18 cellular contexts compared by ENCODE assay signal in genomic region chr17:57628421-57628820, GRCh38.
DNase-seq lines count a peak whose midpoint lies in the region; ATAC-seq and TF ChIP-seq lines count a peak whose summit lies in the region.
"Had no signal": no experiment of that assay in that cellular context is flagged by ENCODE, and none has a peak within 500 bp of the region (broad histone marks: within the 10 kb centered on the region; RNA-seq: fewer than 3 reads in every experiment).

No MANE protein-coding gene starts in this region.

- H3K9me3 Mint-ChIP-seq in CD14-positive monocyte (no peaks in the 10 kb centered on the region), H9 (no peaks in the 10 kb centered on the region), activated B cell treated with CpG ODN at 0.5 μM for 24 hours (no peaks in the 10 kb centered on the region)
- H3K9me3 Mint-ChIP-seq: CD8-positive, alpha-beta memory T cell had no signal

- H3K4me3 ChIP-seq in spleen, result no peak overlapping the region
- H3K4me3 ChIP-seq: GM23248, MG63 had no signal

- WGBS in H9 (ENCODE audit: extremely low coverage, insufficient read length, low lambda C conversion rate), result no CpG with 5 or more reads among the region's 9 CpGs
- WGBS in spleen, 5 donors, result 81 to 99% (median 91%) methylated on average over 9 of the region's 9 CpGs

- H2AFZ ChIP-seq in H9 (ENCODE audit: low read length), result no peak overlapping the region
- H2AFZ ChIP-seq: GM23248 had no signal

- H3K36me3 Mint-ChIP-seq in CD14-positive monocyte (peaks cover 5 to 24% of the 10 kb centered on the region in 2 donors), H9 (ENCODE audit: insufficient read depth in 1 of 3, low read depth in 3 of 3) (peaks cover 9 to 37% (median 25%) of the 10 kb centered on the region in 3 experiments), activated B cell treated with CpG ODN at 0.5 μM for 24 hours (ENCODE audit: low read depth) (peaks cover 23% of the 10 kb centered on the region)

- CTCF ChIA-PET in activated B cell treated with CpG ODN at 0.5 μM for 24 hours (lab: Charles Lee), result no interaction called here

- H4K20me1 ChIP-seq in H9 (ENCODE audit: control insufficient read depth, insufficient read depth, insufficient read length), result no peaks in the 10 kb centered on the region

- H2BK120ac ChIP-seq in H9 (ENCODE audit: low read depth, low read length, poor library complexity, severe bottlenecking), result no peak overlapping the region

- DNase-seq in CD14-positive monocyte (ENCODE audit: low spot score) (no peak), H9 (no peak), activated B cell treated with CpG ODN at 0.5 μM for 24 hours (no peak), spleen (peak; percentile 58), nucleus accumbens (lab: John Stamatoyannopoulos, UW) (no peak), Right ventricle myocardium superior (no peak)
- DNase-seq: ACHN; AML-193; CD8-positive, alpha-beta memory T cell; DMS79 treated with DMSO at 0.1 percent for 48 hours; GDM1; GM23248; MG63; NCI-H1092 treated with DMSO at 0.1 percent for 48 hours; NCI-H2081 treated with DMSO at 0.1 percent for 48 hours; NCI-H524; SHP77 treated with DMSO at 0.1 percent for 48 hours had no signal

- no peak overlapping the region for H2BK15ac ChIP-seq in H9 (ENCODE audit: low read depth, low read length)

- H4K91ac ChIP-seq in H9 (ENCODE audit: insufficient read length, low read depth, low read length), result no peak overlapping the region

- H4K8ac ChIP-seq in H9 (replicated peaks; ENCODE audit: insufficient read length, low read depth, low read length), result no peak overlapping the region

- no peak overlapping the region for H3K18ac ChIP-seq in H9 (ENCODE audit: insufficient read length, low read depth, low read length)

- H3K9me3 ChIP-seq in H9 (ENCODE audit: control insufficient read depth, low read depth, low read length) (no peaks in the 10 kb centered on the region), spleen (no peaks in the 10 kb centered on the region)
- H3K9me3 ChIP-seq: MG63 had no signal

- H3K4me3 Mint-ChIP-seq in CD14-positive monocyte (no peak overlapping the region), H9 (no peak overlapping the region), activated B cell treated with CpG ODN at 0.5 μM for 24 hours (peak overlapping the region; percentile 57)
- H3K4me3 Mint-ChIP-seq: CD8-positive, alpha-beta memory T cell had no signal

- H3K4ac ChIP-seq in H9 (ENCODE audit: low read depth, low read length), result no peak overlapping the region

- no peak overlapping the region for H2BK12ac ChIP-seq in H9 (ENCODE audit: insufficient read length, low read depth, low read length)

- no peak overlapping the region for H2BK5ac ChIP-seq in H9 (ENCODE audit: insufficient read length, low read length)

- H3K4me1 ChIP-seq in H9 (ENCODE audit: insufficient read depth, low read length) (no peaks in the 10 kb centered on the region), spleen (peaks cover 9 to 45% (median 35%) of the 10 kb centered on the region in 6 donors)

- H3K14ac ChIP-seq in H9 (ENCODE audit: insufficient read depth, low read length), result no peak overlapping the region

- H3K27ac ChIP-seq in H9 (ENCODE audit: insufficient read length, low read depth, low read length) (no peak overlapping the region), spleen (peak overlapping the region in 4 of 8 donors; percentile 13 to 45 (median 20))
- H3K27ac ChIP-seq: GM23248 had no signal

- peak overlapping the region in 4 of 7 donors; percentile 53 to 77 (median 68) for H3K27ac Mint-ChIP-seq in CD14-positive monocyte
- H3K27ac Mint-ChIP-seq in H9, result peak overlapping the region in 2 of 3 experiments; percentile 74 to 92; a peak in 3 of 7 replicates
- peak overlapping the region; percentile 83 for H3K27ac Mint-ChIP-seq in activated B cell treated with CpG ODN at 0.5 μM for 24 hours

- TF ChIP-seq CTCF in CD14-positive monocyte (IDR thresholded peaks at IDR 0.05) (no peak), H9 (conservative IDR thresholded peaks at IDR 0.05) (no peak), activated B cell treated with CpG ODN at 0.5 μM for 24 hours (IDR thresholded peaks at IDR 0.05) (no peak), spleen (IDR thresholded peaks at IDR 0.05 in 8 of 11, conservative IDR thresholded peaks at IDR 0.05 in 3 of 11) (no peak)

- TF ChIP-seq POLR2A in spleen (IDR thresholded peaks at IDR 0.05), result no peak

- no peak for ATAC-seq in activated B cell treated with CpG ODN at 0.5 μM for 24 hours (ENCODE audit: low read depth)
- no peak for ATAC-seq in GM19324 (IDR thresholded peaks at IDR 0.05; ENCODE audit: low FRiP score, unreplicated experiment)
- no peak for ATAC-seq in Right ventricle myocardium superior (ENCODE audit: poor library complexity)

- no peaks in the 10 kb centered on the region for H3K79me1 ChIP-seq in H9 (ENCODE audit: insufficient read depth, low read depth, low read length, poor library complexity, severe bottlenecking)

- H3K56ac ChIP-seq in H9 (ENCODE audit: insufficient read length, low read depth, low read length), result no peak overlapping the region

- no peaks in the 10 kb centered on the region for H3K79me2 ChIP-seq in H9 (ENCODE audit: insufficient read depth, low read length)

- no peak overlapping the region for H3T11ph ChIP-seq in H9 (ENCODE audit: low read length)

- H2AK5ac ChIP-seq in H9 (ENCODE audit: insufficient read length, low read length), result no peak overlapping the region

- H3K27me3 ChIP-seq in H9 (ENCODE audit: insufficient read depth, low read length) (no peaks in the 10 kb centered on the region), spleen (replicated peaks in 1 of 7) (no peaks in the 10 kb centered on the region)
- H3K27me3 ChIP-seq: MG63 had no signal

- H3K23ac ChIP-seq in H9 (ENCODE audit: insufficient read length, low read depth, low read length), result no peak overlapping the region

- H3K23me2 ChIP-seq in H9 (ENCODE audit: insufficient read length, low read depth, low read length, poor library complexity, severe bottlenecking), result no peaks in the 10 kb centered on the region

- H3K27me3 Mint-ChIP-seq in CD14-positive monocyte (ENCODE audit: low read depth in 3 of 3) (peaks cover 0 to 2% (median 0%) of the 10 kb centered on the region in 3 donors), H9 (ENCODE audit: low read depth) (no peaks in the 10 kb centered on the region; the same call in 1 of the 2 replicates), activated B cell treated with CpG ODN at 0.5 μM for 24 hours (no peaks in the 10 kb centered on the region)
- H3K27me3 Mint-ChIP-seq: CD8-positive, alpha-beta memory T cell had no signal

- peaks cover 0 to 67% (median 1%) of the 10 kb centered on the region in 6 donors for H3K36me3 ChIP-seq in spleen
- H3K36me3 ChIP-seq: MG63 had no signal

- H2BK20ac ChIP-seq in H9 (ENCODE audit: low read depth, low read length, poor library complexity, severe bottlenecking), result no peak overlapping the region

- H4K5ac ChIP-seq in H9 (ENCODE audit: insufficient read length, low read depth, low read length), result no peak overlapping the region

- peaks cover 50% of the 10 kb centered on the region for H3K4me1 Mint-ChIP-seq in CD14-positive monocyte
- H3K4me1 Mint-ChIP-seq in H9, result no peaks in the 10 kb centered on the region
- H3K4me1 Mint-ChIP-seq in activated B cell treated with CpG ODN at 0.5 μM for 24 hours, result peaks cover 75% of the 10 kb centered on the region

- POLR2A ChIA-PET in activated B cell treated with CpG ODN at 0.5 μM for 24 hours (lab: Charles Lee), result interaction anchor here (1.1 to 1.4 kb wide), 2 partner anchors 23 to 29 kb away, joined by 3 to 4 read pairs; no protein-coding TSS in a partner anchor

- intact Hi-C loops in CD14-positive monocyte (cut with micrococcal nuclease), result no loop called here
- intact Hi-C loops in activated B cell treated with CpG ODN at 0.5 μM for 24 hours (cut with micrococcal nuclease), result loop anchor here (5.0 to 10.0 kb wide), 3 partner anchors 34 to 709 kb away; partner anchors contain the start of gene SRSF1
- intact Hi-C loops in spleen (cut with DNase I; ENCODE audit: low total_unique reads), result no loop called here
- intact Hi-C loops in Right ventricle myocardium superior (cut with DNase I), result no loop called here

- no peak overlapping the region for H3K4me2 ChIP-seq in H9 (ENCODE audit: insufficient read depth, insufficient read length, low read length)

- H3K9ac ChIP-seq in H9 (ENCODE audit: extremely low read depth, insufficient read length, low read length), result no peak overlapping the region
- H3K9ac ChIP-seq: GM23248 had no signal
